ENCODE assay signal across 21 cellular contexts in genomic region chr11:3206922-3207204, GRCh38. TPM values are rescaled to one million over a fixed set of nuclear protein-coding genes. Genes with fewer than 3 reads are reported as not detected.
DNase-seq lines count a peak whose midpoint lies in the region; ATAC-seq, FAIRE-seq and TF ChIP-seq lines count a peak whose summit lies in the region.
"Had no signal": no experiment of that assay in that cellular context is flagged by ENCODE, and none has a peak within 500 bp of the region (broad histone marks: within the 10 kb centered on the region; RNA-seq: fewer than 3 reads in every experiment).

No MANE protein-coding gene starts in this region.

- no peaks in the 10 kb centered on the region for H3K79me1 ChIP-seq in neuronal stem cell (ENCODE audit: low read depth, low read length)

- POLR2A ChIA-PET in HepG2 (lab: Yijun Ruan, JAX) (no interaction called here), K562 (lab: Yijun Ruan, JAX) (interaction anchor here (1.1 kb wide), 1 partner anchor 17 kb away, joined by 3 read pairs; no protein-coding TSS in a partner anchor)

- no peak overlapping the region for H3K23ac ChIP-seq in neuronal stem cell (ENCODE audit: low read depth, low read length, poor library complexity)

- DNase-seq in HepG2 (ENCODE audit: low spot score) (no peak), right lobe of liver (no peak), K562 (ENCODE audit: extremely low read depth in 1 of 4, low spot score in 3 of 4) (no peak), neuronal stem cell (ENCODE audit: low spot score) (no peak), kidney glomerular epithelial cell (lab: John Stamatoyannopoulos, UW) (no peak), amniotic stem cell (lab: John Stamatoyannopoulos, UW) (no peak)
- DNase-seq: CD4-positive, alpha-beta memory T cell; DMS153; DMS79; GDM1; HCEC 1CT; HFFc6 had no signal

- H3K4me2 ChIP-seq in HepG2 (ENCODE audit: low read depth, low read length) (no peak overlapping the region), K562 (ENCODE audit: insufficient read depth, low read length) (no peak overlapping the region), neuronal stem cell (ENCODE audit: insufficient read depth, low read length, poor library complexity, severe bottlenecking) (no peak overlapping the region)
- H3K4me2 ChIP-seq: BLaER1, KMS-11 had no signal

- no peak overlapping the region for H2AK5ac ChIP-seq in neuronal stem cell (ENCODE audit: low read depth, low read length)

- H3K9me3 ChIP-seq in HepG2 (ENCODE audit: low read length) = no peaks in the 10 kb centered on the region
- H3K9me3 ChIP-seq in right lobe of liver = no peaks in the 10 kb centered on the region
- H3K9me3 ChIP-seq in K562 (replicated peaks; ENCODE audit: control insufficient read depth, insufficient read depth, low read depth, low read length) = no peaks in the 10 kb centered on the region
- no peaks in the 10 kb centered on the region for H3K9me3 ChIP-seq in neuronal stem cell (replicated peaks in 1 of 2; ENCODE audit: control insufficient read depth in 2 of 2, insufficient read depth in 1 of 2, low read depth in 1 of 2, low read length in 2 of 2)

- H3K4ac ChIP-seq in neuronal stem cell (ENCODE audit: low read length) = no peak overlapping the region

- H3K27me3 ChIP-seq in HepG2 (ENCODE audit: control insufficient read depth in 1 of 2, insufficient read depth in 2 of 2, low read length in 2 of 2) (peaks cover 9 to 39% of the 10 kb centered on the region in 2 experiments; a peak in 4 of 5 replicates), right lobe of liver (no peaks in the 10 kb centered on the region), K562 (ENCODE audit: control insufficient read depth in 2 of 2, insufficient read depth in 2 of 2, low read length in 2 of 2) (peaks cover 13 to 34% of the 10 kb centered on the region in 2 experiments; a peak in 4 of 5 replicates), neuronal stem cell (ENCODE audit: control insufficient read depth in 3 of 3, insufficient read depth in 3 of 3, low read depth in 1 of 3, low read length in 3 of 3) (peaks cover 0 to 39% (median 21%) of the 10 kb centered on the region in 3 experiments)

- H4K20me1 ChIP-seq in HepG2 (ENCODE audit: insufficient read depth, low read length) (no peaks in the 10 kb centered on the region), K562 (replicated peaks; ENCODE audit: control insufficient read depth, insufficient read depth, low read length) (peaks cover 8% of the 10 kb centered on the region; the same call in 1 of the 2 replicates)

- no peak for TF ChIP-seq EP300 in HepG2 (IDR thresholded peaks at IDR 0.05; ENCODE audit: low read depth in 2 of 2, low read length in 2 of 2)
- TF ChIP-seq EP300 in HepG2 (CRISPR knock-in tag; IDR thresholded peaks at IDR 0.05; ENCODE audit: borderline replicate concordance) = no peak
- TF ChIP-seq EP300 in K562 (IDR thresholded peaks at IDR 0.05; ENCODE audit: low read length) = no peak

- H2AFZ ChIP-seq in HepG2 (ENCODE audit: low read length) (no peak overlapping the region), K562 (ENCODE audit: low read depth, low read length) (no peak overlapping the region), neuronal stem cell (ENCODE audit: low read length) (no peak overlapping the region)

- no peak for TF ChIP-seq POLR2A in HepG2 (IDR thresholded peaks at IDR 0.05; ENCODE audit: insufficient read depth in 1 of 2, low read depth in 2 of 2, low read length in 2 of 2)
- no peak for TF ChIP-seq POLR2A in right lobe of liver (IDR thresholded peaks at IDR 0.05)
- TF ChIP-seq POLR2A in K562 (conservative IDR thresholded peaks at IDR 0.05) = no peak

- H3K36me3 ChIP-seq in HepG2 (replicated peaks in 1 of 2; ENCODE audit: control insufficient read depth in 1 of 2, insufficient read depth in 2 of 2, low read length in 2 of 2) (no peaks in the 10 kb centered on the region), right lobe of liver (no peaks in the 10 kb centered on the region), K562 (ENCODE audit: control insufficient read depth, insufficient read depth, low read length) (no peaks in the 10 kb centered on the region), neuronal stem cell (replicated peaks in 1 of 2; ENCODE audit: control insufficient read depth in 2 of 2, insufficient read depth in 2 of 2, low read length in 2 of 2) (no peaks in the 10 kb centered on the region)
- H3K36me3 ChIP-seq: BLaER1 had no signal

- 53% methylated on average over 1 of the region's 1 CpG for WGBS in HepG2 (ENCODE audit: low lambda C conversion rate)
- WGBS in right lobe of liver (ENCODE audit: insufficient coverage, low coverage, low lambda C conversion rate, missing lambda C conversion rate) = 80% methylated on average over 1 of the region's 1 CpG
- WGBS in K562 (ENCODE audit: insufficient coverage, low coverage, missing lambda C conversion rate) = 0% methylated on average over 1 of the region's 1 CpG
- WGBS in neuronal stem cell (ENCODE audit: extremely low coverage in 2 of 2, insufficient read length in 2 of 2, insufficient replicate concordance in 1 of 2), 2 donors = 100% methylated on average over 1 of the region's 1 CpG; no CpG with 5 or more reads in 1 of the 2 donors

- CTCF ChIA-PET in HepG2 (lab: Yijun Ruan, JAX; ENCODE audit: low intra/inter-chr PET ratio, low total read pairs) (no interaction called here), K562 (lab: Yijun Ruan, JAX; ENCODE audit: low intra/inter-chr PET ratio) (no interaction called here)

- no peak overlapping the region for H2BK120ac ChIP-seq in neuronal stem cell (ENCODE audit: low read depth, low read length)

- no peak overlapping the region for H3K4me3 ChIP-seq in HepG2 (replicated peaks in 1 of 3; ENCODE audit: insufficient read depth in 1 of 3, low read depth in 2 of 3, low read length in 3 of 3)
- H3K4me3 ChIP-seq in right lobe of liver = no peak overlapping the region
- H3K4me3 ChIP-seq in K562 = no peak overlapping the region
- no peak overlapping the region for H3K4me3 ChIP-seq in neuronal stem cell (ENCODE audit: low read length in 2 of 2)
- H3K4me3 ChIP-seq: BLaER1 had no signal

- H3K4me1 ChIP-seq in HepG2 (ENCODE audit: insufficient read depth, low read length) (no peaks in the 10 kb centered on the region), right lobe of liver (no peaks in the 10 kb centered on the region), K562 (replicated peaks in 1 of 2; ENCODE audit: control insufficient read depth in 2 of 2, insufficient read depth in 2 of 2, low read length in 2 of 2) (peaks cover 0 to 19% of the 10 kb centered on the region in 2 experiments; a peak in 1 of 5 replicates), neuronal stem cell (ENCODE audit: control insufficient read depth in 2 of 2, insufficient read depth in 1 of 2, low read depth in 1 of 2, low read length in 2 of 2) (peaks cover 0 to 4% of the 10 kb centered on the region in 2 donors)

- H3K9me1 ChIP-seq in K562 (ENCODE audit: control insufficient read depth, insufficient read depth, low read length) = no peaks in the 10 kb centered on the region

- FAIRE-seq in HepG2 (lab: Jason Lieb, UNC) = no peak
- FAIRE-seq in K562 (lab: Jason Lieb, UNC) = no peak

- BruUV-seq in HepG2 (replicated peaks; lab: Mats Ljungman, UMichigan) = no TSS peak
- no TSS peak for BruUV-seq in K562 (replicated peaks; lab: Mats Ljungman, UMichigan)

- H3K79me2 ChIP-seq in HepG2 (ENCODE audit: insufficient read depth, low read length) = no peaks in the 10 kb centered on the region
- H3K79me2 ChIP-seq in K562 (ENCODE audit: control insufficient read depth, insufficient read depth, low read length) = no peaks in the 10 kb centered on the region

- no peak overlapping the region for H2BK15ac ChIP-seq in neuronal stem cell (ENCODE audit: low read length)

- H2BK12ac ChIP-seq in neuronal stem cell (ENCODE audit: low read length) = no peak overlapping the region

- intact Hi-C loops in HepG2 (cut with micrococcal nuclease; ENCODE audit: unreplicated experiment) = no loop called here
- intact Hi-C loops in right lobe of liver (cut with DNase I) = no loop called here
- intact Hi-C loops in K562 (cut with micrococcal nuclease) = no loop called here

- H3K27ac ChIP-seq in HepG2 (ENCODE audit: extremely low read length, insufficient read depth, low read length) (no peak overlapping the region), right lobe of liver (no peak overlapping the region), K562 (ENCODE audit: extremely low read depth, low read depth, low read length) (no peak overlapping the region), neuronal stem cell (replicated peaks; ENCODE audit: low read length) (no peak overlapping the region)
- H3K27ac ChIP-seq: 22Rv1, BLaER1, KMS-11 had no signal

- TF ChIP-seq CTCF in HepG2 (CRISPR knock-in tag; IDR thresholded peaks at IDR 0.05) (no peak), right lobe of liver (IDR thresholded peaks at IDR 0.05) (no peak), K562 (IDR thresholded peaks at IDR 0.05 in 2 of 3, conservative IDR thresholded peaks at IDR 0.05 in 1 of 3; ENCODE audit: insufficient read depth in 2 of 3, low read depth in 1 of 3, low read length in 3 of 3) (no peak)

- TF ChIP-seq RAD21 in HepG2 (CRISPR knock-in tag; IDR thresholded peaks at IDR 0.05) (no peak), K562 (CRISPR knock-in tag; conservative IDR thresholded peaks at IDR 0.05 in 1 of 2, IDR thresholded peaks at IDR 0.05 in 1 of 2) (no peak)

- H4K8ac ChIP-seq in neuronal stem cell (ENCODE audit: low read depth, low read length) = peak overlapping the region; percentile 21

- no peak overlapping the region for H3K14ac ChIP-seq in neuronal stem cell (ENCODE audit: low read length)

- in situ Hi-C loops in HepG2 (cut with HindIII; ENCODE audit: extremely low pct_ligation_motif_present, low pct_unique_long_range_greater_than_20kb) (no loop called here), K562 (cut with MboI) (no loop called here)

- no peak overlapping the region for H2BK5ac ChIP-seq in neuronal stem cell (ENCODE audit: low read length)

- no peak overlapping the region for H4K91ac ChIP-seq in neuronal stem cell (ENCODE audit: low read depth, low read length, poor library complexity)

- H3K9ac ChIP-seq in HepG2 (ENCODE audit: insufficient read depth, low read depth, low read length) (no peak overlapping the region), K562 (ENCODE audit: insufficient read depth in 1 of 2, low read depth in 2 of 2, low read length in 2 of 2) (no peak overlapping the region), neuronal stem cell (ENCODE audit: low read depth, low read length, poor library complexity) (no peak overlapping the region)
- H3K9ac ChIP-seq: BLaER1, KMS-11 had no signal

- no peak overlapping the region for H3K18ac ChIP-seq in neuronal stem cell (ENCODE audit: low read length)

- ATAC-seq in HepG2 = no peak
- ATAC-seq in right lobe of liver = no peak
- no peak for ATAC-seq in K562
- no peak for ATAC-seq in GM19324 (IDR thresholded peaks at IDR 0.05; ENCODE audit: low FRiP score, unreplicated experiment)

RNA-seq across cellular contexts. Expression of gene MRGPRG, which starts 11.8 kb away (rescaled TPM):
- total RNA-seq in HepG2 (2016; rRNA removed; fragmentation: Illumina TruSeq; extraction: Trizol) = not detected in 2 replicates
- total RNA-seq in HepG2 (2016; cell fraction: cytosol; rRNA removed; fragmentation: Illumina TruSeq; extraction: Trizol; ENCODE audit: low read depth) = not detected in 2 replicates
- not detected in 2 replicates for total RNA-seq in HepG2 (2016; cell fraction: insoluble cytoplasmic fraction; rRNA removed; fragmentation: Illumina TruSeq; extraction: Trizol)
- total RNA-seq in HepG2 (2016; cell fraction: membrane; rRNA removed; fragmentation: Illumina TruSeq; extraction: Trizol) = not detected in 2 replicates
- total RNA-seq in HepG2 (2016; cell fraction: nucleus; rRNA removed; fragmentation: Illumina TruSeq; extraction: Trizol) = not detected in 2 replicates
- polyA plus RNA-seq in HepG2 (2011; rRNA removed) = not detected in 2 replicates
- not detected in 2 replicates for polyA plus RNA-seq in HepG2 (2011; cell fraction: cytosol; rRNA removed)
- not detected in 2 replicates for polyA plus RNA-seq in HepG2 (2011; cell fraction: nucleus; rRNA removed)
- polyA plus RNA-seq in HepG2 (2012) = not detected in 2 replicates
- polyA plus RNA-seq in HepG2 (2016; cell fraction: cytosol; fragmentation: Illumina TruSeq; extraction: Trizol; ENCODE audit: low read depth) = not detected in 2 replicates
- not detected in 2 replicates for polyA plus RNA-seq in HepG2 (2016; cell fraction: insoluble cytoplasmic fraction; fragmentation: Illumina TruSeq; extraction: Trizol; ENCODE audit: low read depth)
- polyA plus RNA-seq in HepG2 (2016; cell fraction: membrane; fragmentation: Illumina TruSeq; extraction: Trizol; ENCODE audit: low read depth) = not detected in 2 replicates
- polyA plus RNA-seq in HepG2 (2016; cell fraction: nucleus; fragmentation: Illumina TruSeq; extraction: Trizol; ENCODE audit: insufficient read depth, low read depth) = not detected in 2 replicates
- polyA minus RNA-seq in HepG2 (2011; rRNA and poly(A)+ RNA removed; ENCODE audit: low replicate concordance) = not detected in 2 replicates
- polyA minus RNA-seq in HepG2 (2011; cell fraction: cytosol; rRNA and poly(A)+ RNA removed) = not detected in 2 replicates
- polyA minus RNA-seq in HepG2 (2011; cell fraction: nucleus; rRNA and poly(A)+ RNA removed) = not detected in 2 replicates
- not detected for total RNA-seq in right lobe of liver
- total RNA-seq in K562 (2011; cell fraction: chromatin; rRNA removed; ENCODE audit: low replicate concordance) = not detected in 2 replicates
- total RNA-seq in K562 (2011; cell fraction: nucleolus; rRNA removed) = not detected in 2 replicates
- total RNA-seq in K562 (2011; cell fraction: nucleoplasm; rRNA removed) = not detected in 2 replicates
- total RNA-seq in K562 (2014; rRNA removed) = not detected in 2 replicates
- not detected in 2 replicates for total RNA-seq in K562 (2014; rRNA removed; fragmentation: Illumina TruSeq; extraction: Trizol)
- total RNA-seq in K562 (2015; rRNA removed; fragmentation: Illumina TruSeq; extraction: Trizol) = not detected in 2 replicates
- not detected in 2 replicates for total RNA-seq in K562 (2021)
- polyA plus RNA-seq in K562 (2011; rRNA removed) = not detected in 2 replicates
- polyA plus RNA-seq in K562 (2011; cell fraction: cytosol; rRNA removed) = not detected in 2 replicates
- not detected in 2 replicates for polyA plus RNA-seq in K562 (2011; cell fraction: nucleus; rRNA removed)
- polyA plus RNA-seq in K562 (2012) = not detected in 2 replicates
- not detected in 2 replicates for polyA plus RNA-seq in K562 (2014; fragmentation: Illumina TruSeq; extraction: Trizol)
- not detected for polyA plus RNA-seq in K562 (2014; fragmentation: Nextera tagmentation; extraction: Ambion mirVana)
- polyA plus RNA-seq in K562 (2014; rRNA removed) = not detected in 2 replicates
- not detected in 2 replicates for polyA minus RNA-seq in K562 (2011; rRNA and poly(A)+ RNA removed)
- not detected in 2 replicates for polyA minus RNA-seq in K562 (2011; cell fraction: cytosol; rRNA and poly(A)+ RNA removed)
- not detected in 2 replicates for polyA minus RNA-seq in K562 (2011; cell fraction: nucleus; rRNA and poly(A)+ RNA removed)
- polyA plus RNA-seq in neuronal stem cell (2013, experiment 1 of 2) = not detected
- polyA plus RNA-seq in neuronal stem cell (2013, experiment 2 of 2) = not detected
- total RNA-seq: A673; CD4-positive, alpha-beta memory T cell; Daoy; H4; HFFc6 had no signal
- polyA plus RNA-seq: AG04450; CD14-positive monocyte; CD4-positive, alpha-beta memory T cell had no signal

RNA-seq across cellular contexts. Expression of gene MRGPRE, which starts 25.4 kb away (rescaled TPM):
- not detected in 2 replicates for total RNA-seq in HepG2 (2016; rRNA removed; fragmentation: Illumina TruSeq; extraction: Trizol)
- total RNA-seq in HepG2 (2016; cell fraction: cytosol; rRNA removed; fragmentation: Illumina TruSeq; extraction: Trizol; ENCODE audit: low read depth) = not detected in 2 replicates
- not detected in 2 replicates for total RNA-seq in HepG2 (2016; cell fraction: insoluble cytoplasmic fraction; rRNA removed; fragmentation: Illumina TruSeq; extraction: Trizol)
- total RNA-seq in HepG2 (2016; cell fraction: membrane; rRNA removed; fragmentation: Illumina TruSeq; extraction: Trizol) = not detected in 2 replicates
- not detected in 2 replicates for total RNA-seq in HepG2 (2016; cell fraction: nucleus; rRNA removed; fragmentation: Illumina TruSeq; extraction: Trizol)
- not detected in 2 replicates for polyA plus RNA-seq in HepG2 (2011; rRNA removed)
- not detected in 2 replicates for polyA plus RNA-seq in HepG2 (2011; cell fraction: cytosol; rRNA removed)
- not detected in 2 replicates for polyA plus RNA-seq in HepG2 (2011; cell fraction: nucleus; rRNA removed)
- polyA plus RNA-seq in HepG2 (2012) = not detected in 2 replicates
- not detected in 2 replicates for polyA plus RNA-seq in HepG2 (2016; cell fraction: cytosol; fragmentation: Illumina TruSeq; extraction: Trizol; ENCODE audit: low read depth)
- polyA plus RNA-seq in HepG2 (2016; cell fraction: insoluble cytoplasmic fraction; fragmentation: Illumina TruSeq; extraction: Trizol; ENCODE audit: low read depth) = not detected in 2 replicates
- not detected in 2 replicates for polyA plus RNA-seq in HepG2 (2016; cell fraction: membrane; fragmentation: Illumina TruSeq; extraction: Trizol; ENCODE audit: low read depth)
- polyA plus RNA-seq in HepG2 (2016; cell fraction: nucleus; fragmentation: Illumina TruSeq; extraction: Trizol; ENCODE audit: insufficient read depth, low read depth) = not detected in 2 replicates
- not detected in 2 replicates for polyA minus RNA-seq in HepG2 (2011; rRNA and poly(A)+ RNA removed; ENCODE audit: low replicate concordance)
- not detected in 2 replicates for polyA minus RNA-seq in HepG2 (2011; cell fraction: cytosol; rRNA and poly(A)+ RNA removed)
- not detected in 2 replicates for polyA minus RNA-seq in HepG2 (2011; cell fraction: nucleus; rRNA and poly(A)+ RNA removed)
- not detected for total RNA-seq in right lobe of liver
- not detected in 2 replicates for total RNA-seq in K562 (2011; cell fraction: chromatin; rRNA removed; ENCODE audit: low replicate concordance)
- total RNA-seq in K562 (2011; cell fraction: nucleolus; rRNA removed) = not detected in 2 replicates
- total RNA-seq in K562 (2011; cell fraction: nucleoplasm; rRNA removed) = not detected in 2 replicates
- total RNA-seq in K562 (2014; rRNA removed) = not detected in 2 replicates
- not detected in 2 replicates for total RNA-seq in K562 (2014; rRNA removed; fragmentation: Illumina TruSeq; extraction: Trizol)
- not detected in 2 replicates for total RNA-seq in K562 (2015; rRNA removed; fragmentation: Illumina TruSeq; extraction: Trizol)
- total RNA-seq in K562 (2021) = not detected in 2 replicates
- not detected in 2 replicates for polyA plus RNA-seq in K562 (2011; rRNA removed)
- polyA plus RNA-seq in K562 (2011; cell fraction: cytosol; rRNA removed) = 0.09 TPM in 1 of 2 replicates, not detected in the other
- not detected in 2 replicates for polyA plus RNA-seq in K562 (2011; cell fraction: nucleus; rRNA removed)
- not detected in 2 replicates for polyA plus RNA-seq in K562 (2012)
- not detected in 2 replicates for polyA plus RNA-seq in K562 (2014; fragmentation: Illumina TruSeq; extraction: Trizol)
- polyA plus RNA-seq in K562 (2014; fragmentation: Nextera tagmentation; extraction: Ambion mirVana) = not detected
- polyA plus RNA-seq in K562 (2014; rRNA removed) = not detected in 2 replicates
- polyA minus RNA-seq in K562 (2011; rRNA and poly(A)+ RNA removed) = not detected in 2 replicates
- not detected in 2 replicates for polyA minus RNA-seq in K562 (2011; cell fraction: cytosol; rRNA and poly(A)+ RNA removed)
- not detected in 2 replicates for polyA minus RNA-seq in K562 (2011; cell fraction: nucleus; rRNA and poly(A)+ RNA removed)
- polyA plus RNA-seq in neuronal stem cell (2013, experiment 1 of 2) = not detected
- polyA plus RNA-seq in neuronal stem cell (2013, experiment 2 of 2) = not detected
- total RNA-seq: A673; CD4-positive, alpha-beta memory T cell; Daoy; H4; HFFc6 had no signal
- polyA plus RNA-seq: AG04450; CD14-positive monocyte; CD4-positive, alpha-beta memory T cell had no signal

RNA-seq across cellular contexts. Expression of gene OSBPL5, which starts 41.8 kb away (rescaled TPM):
- not detected in 2 replicates for total RNA-seq in HepG2 (2016; rRNA removed; fragmentation: Illumina TruSeq; extraction: Trizol)
- 0.26 TPM in 1 of 2 replicates, not detected in the other for total RNA-seq in HepG2 (2016; cell fraction: cytosol; rRNA removed; fragmentation: Illumina TruSeq; extraction: Trizol; ENCODE audit: low read depth)
- total RNA-seq in HepG2 (2016; cell fraction: insoluble cytoplasmic fraction; rRNA removed; fragmentation: Illumina TruSeq; extraction: Trizol) = not detected in 2 replicates
- total RNA-seq in HepG2 (2016; cell fraction: membrane; rRNA removed; fragmentation: Illumina TruSeq; extraction: Trizol) = not detected in 2 replicates
- not detected in 2 replicates for total RNA-seq in HepG2 (2016; cell fraction: nucleus; rRNA removed; fragmentation: Illumina TruSeq; extraction: Trizol)
- polyA plus RNA-seq in HepG2 (2011; rRNA removed) = not detected in 2 replicates
- polyA plus RNA-seq in HepG2 (2011; cell fraction: cytosol; rRNA removed) = not detected in 2 replicates
- 0.34 TPM in 1 of 2 replicates, not detected in the other for polyA plus RNA-seq in HepG2 (2011; cell fraction: nucleus; rRNA removed)
- polyA plus RNA-seq in HepG2 (2012) = not detected in 2 replicates
- not detected in 2 replicates for polyA plus RNA-seq in HepG2 (2016; cell fraction: cytosol; fragmentation: Illumina TruSeq; extraction: Trizol; ENCODE audit: low read depth)
- not detected in 2 replicates for polyA plus RNA-seq in HepG2 (2016; cell fraction: insoluble cytoplasmic fraction; fragmentation: Illumina TruSeq; extraction: Trizol; ENCODE audit: low read depth)
- not detected in 2 replicates for polyA plus RNA-seq in HepG2 (2016; cell fraction: membrane; fragmentation: Illumina TruSeq; extraction: Trizol; ENCODE audit: low read depth)
- not detected in 2 replicates for polyA plus RNA-seq in HepG2 (2016; cell fraction: nucleus; fragmentation: Illumina TruSeq; extraction: Trizol; ENCODE audit: insufficient read depth, low read depth)
- 41.3 TPM in 1 of 2 replicates, not detected in the other for polyA minus RNA-seq in HepG2 (2011; rRNA and poly(A)+ RNA removed; ENCODE audit: low replicate concordance)
- polyA minus RNA-seq in HepG2 (2011; cell fraction: cytosol; rRNA and poly(A)+ RNA removed) = 0.40 and 0.97 TPM in 2 replicates
- polyA minus RNA-seq in HepG2 (2011; cell fraction: nucleus; rRNA and poly(A)+ RNA removed) = not detected in 2 replicates
- total RNA-seq in right lobe of liver = 1 to 10 TPM; 2.2 to 6.3 (median 3.4) TPM
- 40.9 and 87.7 TPM in 2 replicates for total RNA-seq in K562 (2011; cell fraction: chromatin; rRNA removed; ENCODE audit: low replicate concordance)
- total RNA-seq in K562 (2011; cell fraction: nucleolus; rRNA removed) = 31.7 and 40.8 TPM in 2 replicates
- 28.2 and 35.2 TPM in 2 replicates for total RNA-seq in K562 (2011; cell fraction: nucleoplasm; rRNA removed)
- 6.6 and 8.0 TPM in 2 replicates for total RNA-seq in K562 (2014; rRNA removed)
- total RNA-seq in K562 (2014; rRNA removed; fragmentation: Illumina TruSeq; extraction: Trizol) = 1.4 and 2.4 TPM in 2 replicates
- total RNA-seq in K562 (2015; rRNA removed; fragmentation: Illumina TruSeq; extraction: Trizol) = 6.4 and 6.5 TPM in 2 replicates
- total RNA-seq in K562 (2021) = 14.3 and 14.8 TPM in 2 replicates
- polyA plus RNA-seq in K562 (2011; rRNA removed) = 3.2 and 7.5 TPM in 2 replicates
- polyA plus RNA-seq in K562 (2011; cell fraction: cytosol; rRNA removed) = 3.8 and 6.2 TPM in 2 replicates
- polyA plus RNA-seq in K562 (2011; cell fraction: nucleus; rRNA removed) = 22.7 and 40.1 TPM in 2 replicates
- 7.8 and 10.2 TPM in 2 replicates for polyA plus RNA-seq in K562 (2012)
- 3.1 and 4.6 TPM in 2 replicates for polyA plus RNA-seq in K562 (2014; fragmentation: Illumina TruSeq; extraction: Trizol)
- under 1 TPM; 0.06 to 0.10 TPM for polyA plus RNA-seq in K562 (2014; fragmentation: Nextera tagmentation; extraction: Ambion mirVana)
- 6.6 and 11.9 TPM in 2 replicates for polyA plus RNA-seq in K562 (2014; rRNA removed)
- polyA minus RNA-seq in K562 (2011; rRNA and poly(A)+ RNA removed) = 1.6 and 1.9 TPM in 2 replicates
- polyA minus RNA-seq in K562 (2011; cell fraction: cytosol; rRNA and poly(A)+ RNA removed) = 5.9 and 6.9 TPM in 2 replicates
- polyA minus RNA-seq in K562 (2011; cell fraction: nucleus; rRNA and poly(A)+ RNA removed) = 13.1 and 15.5 TPM in 2 replicates
- 9.5 TPM for polyA plus RNA-seq in neuronal stem cell (2013, experiment 1 of 2)
- polyA plus RNA-seq in neuronal stem cell (2013, experiment 2 of 2) = 9.7 TPM

Comparison
In these comparisons a context has a peak if more than half of its experiments do, and no peak if none do; other contexts are left out.
1. Of the 241 proteins assayed by ChIP-seq in both HepG2 and K562: peak only in HepG2: none; only in K562: EHMT2 and ZBTB26; in both: none; in neither: 237; mixed calls (peak in some experiments, not most) for 2.